Comparison of ENCODE assay signal across 8 cellular contexts in genomic region chr9:69035438-69036316, GRCh38. TPM values are rescaled to one million over a fixed set of nuclear protein-coding genes. Genes with fewer than 3 reads are reported as not detected.
DNase-seq lines count a peak whose midpoint lies in the region; ATAC-seq and TF ChIP-seq lines count a peak whose summit lies in the region.

FXN (plus strand) TSS chr9:69035752; CDS start chr9:69035783, 31 bp downstream.

- peak within 1 kb of the TSS; percentile 51 for H3K4me3 ChIP-seq in lower leg skin (ENCODE audit: low read depth, poor library complexity, severe bottlenecking)

- WGBS in lower leg skin, 2 donors, result 1% methylated on average over 62 to 75 of the region's 75 CpGs

- peak; percentile 95 for ATAC-seq in GM18909 (IDR thresholded peaks at IDR 0.05; ENCODE audit: poor library complexity, unreplicated experiment)
- ATAC-seq in HG03159 (IDR thresholded peaks at IDR 0.05; ENCODE audit: unreplicated experiment), result peak; percentile 91

- intact Hi-C loops in lower leg skin (cut with DNase I; ENCODE audit: low total_unique reads), result no loop called here

- peak in 1 of 3 donors; percentile 68 for TF ChIP-seq CTCF in lower leg skin (IDR thresholded peaks at IDR 0.05)

- peak; percentile 52 to 66 for DNase-seq in AML-193 (lab: John Stamatoyannopoulos, UW)
- peak; percentile 14 to 86 for DNase-seq in NCI-H526 (lab: John Stamatoyannopoulos, UW)
- peak; percentile 75 to 76 for DNase-seq in activated CD4-positive, alpha-beta T cell treated with anti-CD3 and anti-CD28 coated beads, Interleukin-2, amount 50 U/mL, for 4 hours
- peak; percentile 62 to 85 for DNase-seq in dermis microvascular lymphatic vessel endothelial cell (ENCODE audit: low read depth in 2 of 2)
- DNase-seq in lower leg skin (ENCODE audit: low spot score in 2 of 2), result peak; percentile 65 to 95
- peak; percentile 78 to 81 for DNase-seq in stimulated activated CD4-positive, alpha-beta T cell treated with anti-CD3 and anti-CD28 coated beads, Interleukin-4, amount 100 ng/mL, for 48 hours (ENCODE audit: low read depth in 2 of 2)

- no peak for TF ChIP-seq POLR2A in lower leg skin (IDR thresholded peaks at IDR 0.05)

RNA-seq across cellular contexts. Expression of gene FXN, which starts in this region (rescaled TPM):
- total RNA-seq in dermis microvascular lymphatic vessel endothelial cell, result 2.3 TPM in 2 replicates
- total RNA-seq in lower leg skin, result 1 to 10 TPM in 3 of 4 donors, under 1 TPM in 1; 0.17 to 5.6 (median 3.0) TPM

Comparison
In these comparisons a context has a peak if more than half of its experiments do, and no peak if none do; other contexts are left out.
1. Peak in every context shown above with its lines: DNase-seq, ATAC-seq and H3K4me3 ChIP-seq.